ENCODE assay signal across 39 cellular contexts in genomic region chr20:49995586-49995985, GRCh38. TPM values are rescaled to one million over a fixed set of nuclear protein-coding genes. Genes with fewer than 3 reads are reported as not detected.
"Had no signal": no experiment of that assay in that cellular context is flagged by ENCODE, and none has a peak within 500 bp of the region (broad histone marks: within the 10 kb centered on the region; RNA-seq: fewer than 3 reads in every experiment).

No MANE protein-coding gene starts in this region.

- H3K27me3 ChIP-seq: adrenal gland, ascending aorta, body of pancreas, brain microvascular endothelial cell, breast epithelium, cardiac muscle cell had no signal

- H3K4me3 Mint-ChIP-seq: activated naive CD4-positive, alpha-beta T cell treated with anti-CD3 and anti-CD28 coated beads for 36 hours; activated naive CD4-positive, alpha-beta T cell treated with anti-CD3 and anti-CD28 coated beads, Interleukin-2, amount 10 ng/mL, durations not matched to agents 7 days and 5 days; activated naive CD4-positive, alpha-beta T cell treated with anti-CD3 and anti-CD28 coated beads, Interleukin-2, amount 50 U/mL, for 24 hours; activated naive CD8-positive, alpha-beta T cell; activated naive CD8-positive, alpha-beta T cell treated with anti-CD3 and anti-CD28 coated beads for 36 hours; activated naive CD8-positive, alpha-beta T cell treated with anti-CD3 and anti-CD28 coated beads, Interleukin-2, amount 10 ng/mL, durations not matched to agents 7 days and 5 days; activated naive CD8-positive, alpha-beta T cell treated with anti-CD3 and anti-CD28 coated beads, Interleukin-2, amount 50 U/mL, for 24 hours; activated T-cell treated with anti-CD3 and anti-CD28 coated beads, Interleukin-2, amount 50 U/mL, for 24 hours; activated T-cell treated with anti-CD3 and anti-CD28 coated beads, Interleukin-2, amount 50 U/mL, for 4 hours; activated T-cell treated with anti-CD3 and anti-CD28 coated beads, Interleukin-2, amount 50 U/mL, for 72 hours; activated T-helper 1 cell treated with anti-CD3 and anti-CD28 coated beads, Interleukin-12 subunit alpha, Interleukin-12 subunit beta, Interleukin-2, Interleukin-4 antibody, amounts not matched to agents 30 ng/mL and 10 ng/mL and 1 ng/mL, durations not matched to agents 14 hours and 24 hours and 36 hours; activated T-helper 17 cell treated with anti-CD3 and anti-CD28 coated beads, Interleukin-2, amount 50 U/mL, for 72 hours; brain; central memory CD8-positive, alpha-beta T cell had no signal

- DNase-seq: activated effector memory CD4-positive, alpha-beta T cell treated with anti-CD3 and anti-CD28 coated beads, Interleukin-2, amount 50 U/mL, for 16 hours; activated effector memory CD4-positive, alpha-beta T cell treated with Interleukin-2 at 50 U/mL for 16 hours; activated gamma-delta T cell; activated gamma-delta T cell treated with Interleukin-2 at 50 U/mL for 16 hours; activated naive CD4-positive, alpha-beta T cell; activated naive CD4-positive, alpha-beta T cell treated with anti-CD3 and anti-CD28 coated beads for 36 hours; activated naive CD4-positive, alpha-beta T cell treated with anti-CD3 and anti-CD28 coated beads, Interleukin-2, amount 10 ng/mL, durations not matched to agents 7 days and 5 days; activated naive CD4-positive, alpha-beta T cell treated with anti-CD3 and anti-CD28 coated beads, Interleukin-2, amount 50 U/mL, for 16 hours; activated naive CD4-positive, alpha-beta T cell treated with Interleukin-2 at 50 U/mL for 16 hours; activated naive CD8-positive, alpha-beta T cell treated with anti-CD3 and anti-CD28 coated beads for 36 hours; activated naive CD8-positive, alpha-beta T cell treated with anti-CD3 and anti-CD28 coated beads, Interleukin-2, amount 10 ng/mL, durations not matched to agents 7 days and 5 days; activated naive CD8-positive, alpha-beta T cell treated with anti-CD3 and anti-CD28 coated beads, Interleukin-2, amount 50 U/mL, for 24 hours; activated T-cell treated with anti-CD3 and anti-CD28 coated beads, Interleukin-2, amount 50 U/mL, for 1 hour; activated T-cell treated with anti-CD3 and anti-CD28 coated beads, Interleukin-2, amount 50 U/mL, for 24 hours; activated T-cell treated with anti-CD3 and anti-CD28 coated beads, Interleukin-2, amount 50 U/mL, for 4 hours; activated T-cell treated with anti-CD3 and anti-CD28 coated beads, Interleukin-2, amount 50 U/mL, for 48 hours; activated T-cell treated with anti-CD3 and anti-CD28 coated beads, Interleukin-2, amount 50 U/mL, for 72 hours; adrenal gland; amniotic stem cell; amygdala; anterior cingulate cortex; aorta; body of pancreas; brain microvascular endothelial cell; caudate nucleus; central memory CD4-positive, alpha-beta T cell; cerebellar nuclear complex had no signal

- ATAC-seq: activated naive CD4-positive, alpha-beta T cell treated with anti-CD3 and anti-CD28 coated beads, Interleukin-2, amount 50 U/mL, for 72 hours; activated naive CD8-positive, alpha-beta T cell treated with anti-CD3 and anti-CD28 coated beads, Interleukin-2, amount 50 U/mL, for 24 hours; activated T-cell treated with anti-CD3 and anti-CD28 coated beads, Interleukin-2, amount 50 U/mL, for 4 hours; activated T-cell treated with anti-CD3 and anti-CD28 coated beads, Interleukin-2, amount 50 U/mL, for 72 hours; activated T-helper 17 cell treated with anti-CD3 and anti-CD28 coated beads, Interleukin-2, amount 50 U/mL, for 72 hours; body of pancreas had no signal

- H3K27ac Mint-ChIP-seq: activated naive CD4-positive, alpha-beta T cell treated with anti-CD3 and anti-CD28 coated beads for 36 hours; activated naive CD4-positive, alpha-beta T cell treated with anti-CD3 and anti-CD28 coated beads, Interleukin-2, amount 10 ng/mL, durations not matched to agents 7 days and 5 days; activated naive CD4-positive, alpha-beta T cell treated with anti-CD3 and anti-CD28 coated beads, Interleukin-2, amount 50 U/mL, for 24 hours; activated naive CD4-positive, alpha-beta T cell treated with anti-CD3 and anti-CD28 coated beads, Interleukin-2, amount 50 U/mL, for 72 hours; activated naive CD8-positive, alpha-beta T cell; activated naive CD8-positive, alpha-beta T cell treated with anti-CD3 and anti-CD28 coated beads for 36 hours; activated naive CD8-positive, alpha-beta T cell treated with anti-CD3 and anti-CD28 coated beads, Interleukin-2, amount 10 ng/mL, durations not matched to agents 7 days and 5 days; activated naive CD8-positive, alpha-beta T cell treated with anti-CD3 and anti-CD28 coated beads, Interleukin-2, amount 50 U/mL, for 24 hours; activated T-cell treated with anti-CD3 and anti-CD28 coated beads, Interleukin-2, amount 50 U/mL, for 24 hours; activated T-cell treated with anti-CD3 and anti-CD28 coated beads, Interleukin-2, amount 50 U/mL, for 72 hours; activated T-helper 1 cell treated with anti-CD3 and anti-CD28 coated beads, Interleukin-12 subunit alpha, Interleukin-12 subunit beta, Interleukin-2, Interleukin-4 antibody, amounts not matched to agents 30 ng/mL and 10 ng/mL and 1 ng/mL, durations not matched to agents 14 hours and 24 hours and 36 hours; activated T-helper 17 cell treated with anti-CD3 and anti-CD28 coated beads, Interleukin-2, amount 50 U/mL, for 72 hours; activated T-helper 2 cell treated with anti-CD3 and anti-CD28 coated beads, Interferon-gamma antibody, Interleukin-2, Interleukin-4, amounts not matched to agents 10 μg/mL and 5 μg/mL and 100 μg/mL, durations not matched to agents 14 hours and 24 hours and 36 hours; brain had no signal

- H3K9me3 Mint-ChIP-seq: activated naive CD4-positive, alpha-beta T cell treated with anti-CD3 and anti-CD28 coated beads for 36 hours; activated naive CD4-positive, alpha-beta T cell treated with anti-CD3 and anti-CD28 coated beads, Interleukin-2, amount 10 ng/mL, durations not matched to agents 7 days and 5 days; activated naive CD4-positive, alpha-beta T cell treated with anti-CD3 and anti-CD28 coated beads, Interleukin-2, amount 50 U/mL, for 24 hours; activated naive CD4-positive, alpha-beta T cell treated with anti-CD3 and anti-CD28 coated beads, Interleukin-2, amount 50 U/mL, for 72 hours; activated naive CD8-positive, alpha-beta T cell treated with anti-CD3 and anti-CD28 coated beads for 36 hours; activated naive CD8-positive, alpha-beta T cell treated with anti-CD3 and anti-CD28 coated beads, Interleukin-2, amount 10 ng/mL, durations not matched to agents 7 days and 5 days; activated naive CD8-positive, alpha-beta T cell treated with anti-CD3 and anti-CD28 coated beads, Interleukin-2, amount 50 U/mL, for 24 hours; activated T-cell treated with anti-CD3 and anti-CD28 coated beads, Interleukin-2, amount 50 U/mL, for 24 hours; activated T-cell treated with anti-CD3 and anti-CD28 coated beads, Interleukin-2, amount 50 U/mL, for 4 hours; activated T-cell treated with anti-CD3 and anti-CD28 coated beads, Interleukin-2, amount 50 U/mL, for 72 hours; activated T-helper 1 cell treated with anti-CD3 and anti-CD28 coated beads, Interleukin-12 subunit alpha, Interleukin-12 subunit beta, Interleukin-2, Interleukin-4 antibody, amounts not matched to agents 30 ng/mL and 10 ng/mL and 1 ng/mL, durations not matched to agents 14 hours and 24 hours and 36 hours; activated T-helper 17 cell treated with anti-CD3 and anti-CD28 coated beads, Interleukin-2, amount 50 U/mL, for 72 hours; activated T-helper 2 cell treated with anti-CD3 and anti-CD28 coated beads, Interferon-gamma antibody, Interleukin-2, Interleukin-4, amounts not matched to agents 10 μg/mL and 5 μg/mL and 100 μg/mL, durations not matched to agents 14 hours and 24 hours and 36 hours; central memory CD8-positive, alpha-beta T cell had no signal

- H3K9me3 ChIP-seq: adrenal gland, ascending aorta, body of pancreas, breast epithelium had no signal

- H3K27ac ChIP-seq: adrenal gland, ascending aorta, body of pancreas, brain microvascular endothelial cell, breast epithelium, cardiac muscle cell had no signal

- H3K36me3 ChIP-seq: adrenal gland, ascending aorta, brain microvascular endothelial cell, breast epithelium, cardiac muscle cell had no signal

- H3K4me1 Mint-ChIP-seq: activated naive CD4-positive, alpha-beta T cell treated with anti-CD3 and anti-CD28 coated beads, Interleukin-2, amount 10 ng/mL, durations not matched to agents 7 days and 5 days; activated naive CD4-positive, alpha-beta T cell treated with anti-CD3 and anti-CD28 coated beads, Interleukin-2, amount 50 U/mL, for 24 hours; activated T-helper 17 cell treated with anti-CD3 and anti-CD28 coated beads, Interleukin-2, amount 50 U/mL, for 72 hours; central memory CD8-positive, alpha-beta T cell had no signal

- H3K27me3 Mint-ChIP-seq: activated naive CD4-positive, alpha-beta T cell treated with anti-CD3 and anti-CD28 coated beads, Interleukin-2, amount 50 U/mL, for 24 hours; activated naive CD8-positive, alpha-beta T cell; activated naive CD8-positive, alpha-beta T cell treated with anti-CD3 and anti-CD28 coated beads for 36 hours; brain had no signal

- H3K4me3 ChIP-seq: adrenal gland, ascending aorta, body of pancreas, breast epithelium, cardiac muscle cell had no signal

- H3K36me3 Mint-ChIP-seq: activated naive CD4-positive, alpha-beta T cell treated with anti-CD3 and anti-CD28 coated beads, Interleukin-2, amount 10 ng/mL, durations not matched to agents 7 days and 5 days; activated naive CD4-positive, alpha-beta T cell treated with anti-CD3 and anti-CD28 coated beads, Interleukin-2, amount 50 U/mL, for 24 hours; activated naive CD4-positive, alpha-beta T cell treated with anti-CD3 and anti-CD28 coated beads, Interleukin-2, amount 50 U/mL, for 72 hours; activated naive CD8-positive, alpha-beta T cell; activated naive CD8-positive, alpha-beta T cell treated with anti-CD3 and anti-CD28 coated beads for 36 hours; activated naive CD8-positive, alpha-beta T cell treated with anti-CD3 and anti-CD28 coated beads, Interleukin-2, amount 10 ng/mL, durations not matched to agents 7 days and 5 days; brain had no signal

- H3K4me1 ChIP-seq: adrenal gland had no signal

RNA-seq across cellular contexts. Expression of gene SNAI1, which starts 12.8 kb away (rescaled TPM):
- total RNA-seq: bronchial epithelial cell had no signal
